ENCODE assay signal across 8 cellular contexts in the genomic region with DNA sequence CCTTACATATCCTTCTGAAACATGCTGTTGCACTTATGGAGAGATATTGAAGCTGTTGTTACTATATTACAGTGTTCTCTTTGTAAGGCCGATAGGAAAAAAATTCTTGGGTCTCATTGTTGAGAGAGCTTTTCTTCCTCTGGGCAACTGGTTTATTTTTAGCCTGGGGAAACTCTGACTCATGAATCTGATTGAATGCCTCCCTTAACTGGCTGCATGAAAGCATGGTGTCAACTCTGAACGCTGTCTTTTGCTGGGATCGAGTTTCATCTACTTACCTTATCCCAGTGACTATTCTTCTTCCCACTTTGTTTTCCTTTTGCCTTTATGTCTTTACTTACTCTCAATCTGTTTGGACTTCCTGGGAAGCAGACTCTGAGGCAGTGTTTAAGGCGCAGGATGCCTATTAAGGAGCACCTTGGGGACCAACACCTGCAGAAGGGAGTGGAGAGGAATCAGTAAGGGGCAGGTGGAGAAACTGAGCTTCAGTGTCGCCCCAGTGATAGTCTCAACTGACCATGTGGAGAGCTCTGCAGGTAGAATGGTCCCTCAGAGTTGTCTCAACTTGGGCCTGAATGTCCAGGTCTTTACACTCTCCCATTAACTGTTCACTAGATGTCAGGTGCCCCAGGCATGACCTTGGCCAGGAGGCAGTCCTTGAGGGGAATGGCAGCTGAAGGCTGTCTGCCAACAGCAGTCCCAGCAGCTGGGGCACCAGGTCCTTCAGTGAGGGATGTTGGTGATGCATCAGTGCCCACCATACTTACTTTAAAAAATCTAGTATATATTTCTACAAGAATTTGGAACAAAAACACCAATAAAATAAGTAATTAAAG.
A peak's percentile ranks its signal among the peaks of the same experiment; 100 is the strongest.
DNase-seq lines count a peak whose midpoint lies in the region; ATAC-seq and TF ChIP-seq lines count a peak whose summit lies in the region.

No MANE protein-coding gene starts in this region.

- H2BK12ac ChIP-seq in mesenchymal stem cell (ENCODE audit: low read length in 2 of 2): peak overlapping the region in 1 of 2 experiments; percentile 65

- no peak overlapping the region for H3K4me2 ChIP-seq in mesenchymal stem cell (ENCODE audit: low read length, poor library complexity, severe bottlenecking)

- H2BK5ac ChIP-seq in mesenchymal stem cell (ENCODE audit: low read depth, low read length, poor library complexity, severe bottlenecking): no peak overlapping the region

- H3K4ac ChIP-seq in mesenchymal stem cell (ENCODE audit: low read depth in 1 of 2, low read length in 2 of 2): peak overlapping the region in 1 of 2 experiments; percentile 13

- H3K36me3 ChIP-seq in BJ (ENCODE audit: control insufficient read depth, insufficient read depth, low read length): no peaks in the 10 kb centered on the region
- H3K36me3 ChIP-seq in mesenchymal stem cell (ENCODE audit: control insufficient read depth in 1 of 2, insufficient read depth in 2 of 2, low read depth in 1 of 2, low read length in 2 of 2): no peaks in the 10 kb centered on the region
- no peaks in the 10 kb centered on the region for H3K36me3 ChIP-seq in mucosa of descending colon (ENCODE audit: low read depth)

- no peak overlapping the region for H2BK120ac ChIP-seq in mesenchymal stem cell (ENCODE audit: low read depth, low read length)

- peak overlapping the region; percentile 79 for H3K9ac ChIP-seq in mesenchymal stem cell (ENCODE audit: low read length)

- H3K23ac ChIP-seq in mesenchymal stem cell (ENCODE audit: low read length in 2 of 2): no peak overlapping the region

- no peak overlapping the region for H3K4me3 ChIP-seq in BJ (ENCODE audit: low read depth, low read length)
- peak overlapping the region in 1 of 2 experiments; percentile 25 for H3K4me3 ChIP-seq in mesenchymal stem cell (ENCODE audit: insufficient read depth in 1 of 2, low read depth in 1 of 2, low read length in 2 of 2)
- H3K4me3 ChIP-seq in mucosa of descending colon: no peak overlapping the region

- H3K18ac ChIP-seq in mesenchymal stem cell (ENCODE audit: low read depth in 1 of 2, low read length in 2 of 2): peak overlapping the region in 1 of 2 experiments; percentile 41

- H2AFZ ChIP-seq in mesenchymal stem cell (ENCODE audit: low read depth, low read length): no peak overlapping the region

- no peak for TF ChIP-seq CTCF in BJ (IDR thresholded peaks at IDR 0.05; ENCODE audit: insufficient read depth, low read depth, low read length)
- TF ChIP-seq CTCF in mucosa of descending colon (IDR thresholded peaks at IDR 0.05): no peak

- intact Hi-C loops in mucosa of descending colon (cut with DNase I, micrococcal nuclease): no loop called here

- 48% methylated on average over 5 of the region's 5 CpGs for WGBS in mesenchymal stem cell

- ATAC-seq in GM19351 (IDR thresholded peaks at IDR 0.05; ENCODE audit: unreplicated experiment): no peak
- no peak for ATAC-seq in GM19467 (IDR thresholded peaks at IDR 0.05; ENCODE audit: unreplicated experiment)
- ATAC-seq in mucosa of descending colon: no peak

- H2AK5ac ChIP-seq in mesenchymal stem cell (ENCODE audit: low read length, severe bottlenecking): no peak overlapping the region

- no peak overlapping the region for H4K91ac ChIP-seq in mesenchymal stem cell (ENCODE audit: low read length)

- H3K27me3 ChIP-seq in BJ (ENCODE audit: control insufficient read depth, insufficient read depth, low read length): no peaks in the 10 kb centered on the region
- no peaks in the 10 kb centered on the region for H3K27me3 ChIP-seq in mesenchymal stem cell (ENCODE audit: control insufficient read depth in 1 of 2, insufficient read depth in 1 of 2, low read length in 2 of 2)

- no peak overlapping the region for H4K8ac ChIP-seq in mesenchymal stem cell (ENCODE audit: low read length)

- CTCF ChIA-PET in BJ (lab: Yijun Ruan, JAX): interaction anchor here (1.1 to 1.4 kb wide), 2 partner anchors 11 to 22 kb away, joined by 4 read pairs; no protein-coding TSS in a partner anchor

- no peaks in the 10 kb centered on the region for H3K79me1 ChIP-seq in mesenchymal stem cell (replicated peaks; ENCODE audit: low read length, poor library complexity, severe bottlenecking)

- peak; percentile 60 for DNase-seq in BJ (ENCODE audit: low read depth)
- peak; percentile 51 for DNase-seq in NCI-H146 treated with DMSO at 0.1 percent for 48 hours (lab: John Stamatoyannopoulos, UW; ENCODE audit: unreplicated experiment)
- DNase-seq in dedifferentiated amniotic fluid mesenchymal stem cell (ENCODE audit: extremely low spot score): peak; percentile 95
- DNase-seq in mesenchymal stem cell: peak; percentile 93
- no peak for DNase-seq in DMS114 treated with DMSO at 0.1 percent for 48 hours (lab: John Stamatoyannopoulos, UW; ENCODE audit: unreplicated experiment)
- DNase-seq in mucosa of descending colon: no peak

- H3K4me1 ChIP-seq in mesenchymal stem cell (ENCODE audit: control insufficient read depth, insufficient read depth, low read depth, low read length) (peaks cover 7% of the 10 kb centered on the region), mucosa of descending colon (ENCODE audit: low read depth) (no peaks in the 10 kb centered on the region)

- H3K27ac ChIP-seq in mesenchymal stem cell (ENCODE audit: low read length, poor library complexity, severe bottlenecking): peak overlapping the region; percentile 51

- POLR2A ChIA-PET in BJ (lab: Charles Lee): no interaction called here

- H2BK15ac ChIP-seq in mesenchymal stem cell (ENCODE audit: low read depth, poor library complexity, severe bottlenecking): no peak overlapping the region

- no peaks in the 10 kb centered on the region for H3K9me3 ChIP-seq in mesenchymal stem cell (ENCODE audit: control insufficient read depth, low read length)
- H3K9me3 ChIP-seq in mucosa of descending colon: no peaks in the 10 kb centered on the region

- no peak overlapping the region for H3K14ac ChIP-seq in mesenchymal stem cell (ENCODE audit: low read length in 2 of 2)

Comparison
In these comparisons a context has a peak if more than half of its experiments do, and no peak if none do; other contexts are left out.
1. DNase-seq: peak in BJ (single experiment), NCI-H146 treated with DMSO at 0.1 percent for 48 hours (single experiment), dedifferentiated amniotic fluid mesenchymal stem cell (single experiment) and mesenchymal stem cell (single experiment); none in DMS114 treated with DMSO at 0.1 percent for 48 hours (single experiment) and mucosa of descending colon (0 of 3).